8 cellular contexts compared by ENCODE assay signal in genomic region chr1:1692324-1692713, GRCh38. TPM values are rescaled to one million over a fixed set of nuclear protein-coding genes. Genes with fewer than 3 reads are reported as not detected.
DNase-seq lines count a peak whose midpoint lies in the region; ATAC-seq and TF ChIP-seq lines count a peak whose summit lies in the region.
"Not testable (repeated sequence)": the region's sequence is repeated elsewhere in the genome, so short reads cannot be mapped to it uniquely, and the experiment has no call there.

No MANE protein-coding gene starts in this region.

- not testable (repeated sequence) for H3K9me2 ChIP-seq in GM23248 (ENCODE audit: insufficient read depth); Loucy (replicated peaks; ENCODE audit: low read depth, low read length)

- in situ Hi-C loops in GM23248 (cut with MboI), result not testable (repeated sequence)

- H3K27me3 Mint-ChIP-seq in CD4-positive, alpha-beta memory T cell, result not testable (repeated sequence)

- peak; percentile 74 for ATAC-seq in esophagus mucosa

- POLR2A ChIA-PET in CD4-positive, alpha-beta memory T cell (lab: Charles Lee; ENCODE audit: partially characterized antibody), result interaction anchor here (0.6 kb wide), 1 partner anchor 88 kb away, joined by 6 read pairs; no protein-coding TSS in a partner anchor
- POLR2A ChIA-PET in RWPE1 (lab: Yijun Ruan, JAX; ENCODE audit: low non-redundant PET), result not testable (repeated sequence)

- not testable (repeated sequence) for H3K27me3 ChIP-seq in CD4-positive, alpha-beta memory T cell (ENCODE audit: insufficient read depth, low read length); GM23248 (replicated peaks; ENCODE audit: insufficient read depth); Loucy (ENCODE audit: insufficient read depth, low read length, poor library complexity, severe bottlenecking); mononuclear cell (ENCODE audit: insufficient read depth, low read length)

- WGBS in GM23248 (ENCODE audit: low coverage in 1 of 2, low lambda C conversion rate in 2 of 2, missing lambda C conversion rate in 2 of 2), 2 experiments, result 1% methylated on average over 27 to 33 of the region's 45 CpGs

- H3K9me3 ChIP-seq in CD4-positive, alpha-beta memory T cell (ENCODE audit: control insufficient read depth in 1 of 2, low read length in 2 of 2); GM23248 (ENCODE audit: low read depth); Loucy (ENCODE audit: insufficient read depth, low read depth, low read length); mononuclear cell (ENCODE audit: low read depth, low read length): not testable (repeated sequence)

- intact Hi-C loops in CD4-positive, alpha-beta memory T cell (cut with micrococcal nuclease), result loop anchor here (10.0 kb wide), 1 partner anchor 52 kb away; no protein-coding TSS in a partner anchor

- not testable (repeated sequence) for H3K4me2 ChIP-seq in GM23248 (ENCODE audit: unreplicated experiment); Loucy (ENCODE audit: low read depth, low read length, poor library complexity, severe bottlenecking)

- peak overlapping the region; percentile 76 for H3K27ac ChIP-seq in CD4-positive, alpha-beta memory T cell (ENCODE audit: low read depth, low read length)
- H3K27ac ChIP-seq in GM23248 (peak overlapping the region; percentile 85), RWPE1 (peak overlapping the region; percentile 82)

- DNase-seq in CD4-positive, alpha-beta memory T cell, result peak in 1 of 5 donors; percentile 86
- DNase-seq in GM23248, result peak; percentile 84
- not testable (repeated sequence) for DNase-seq in RWPE1 (ENCODE audit: low spot score)
- DNase-seq in activated T-cell treated with anti-CD3 and anti-CD28 coated beads, Interleukin-2, amount 50 U/mL, for 48 hours, result peak; percentile 91
- peak in 2 of 3 donors; percentile 67 to 74 for DNase-seq in stimulated activated CD4-positive, alpha-beta T cell treated with anti-CD3 and anti-CD28 coated beads, TNF-alpha, amount 100 ng/mL, for 48 hours (ENCODE audit: low read depth in 3 of 3)

- not testable (repeated sequence) for H3K36me3 Mint-ChIP-seq in CD4-positive, alpha-beta memory T cell

- H3K4me3 Mint-ChIP-seq in CD4-positive, alpha-beta memory T cell, result peak overlapping the region; percentile 49 to 90 (median 81)

- H3K4me1 Mint-ChIP-seq in CD4-positive, alpha-beta memory T cell, result peaks cover 11 to 35% (median 17%) of the 10 kb centered on the region in 4 donors

- CTCF ChIA-PET in CD4-positive, alpha-beta memory T cell (lab: Charles Lee; ENCODE audit: partially characterized antibody); RWPE1 (lab: Yijun Ruan, JAX): not testable (repeated sequence)

- not testable (repeated sequence) for TF ChIP-seq CTCF in Loucy (conservative IDR thresholded peaks at IDR 0.05; ENCODE audit: low read length); RWPE1 (conservative IDR thresholded peaks at IDR 0.05; ENCODE audit: low read depth)

- H2AFZ ChIP-seq in GM23248, result peak overlapping the region; percentile 55
- peak overlapping the region; percentile 49; the same call in 1 of the 2 replicates for H2AFZ ChIP-seq in Loucy (ENCODE audit: low read length)

- not testable (repeated sequence) for H3K36me3 ChIP-seq in CD4-positive, alpha-beta memory T cell (ENCODE audit: insufficient read depth, low read length); GM23248 (ENCODE audit: low read depth); Loucy (ENCODE audit: insufficient read depth, low read length)

- peak overlapping the region in 5 of 7 donors; percentile 41 to 97 (median 91) for H3K27ac Mint-ChIP-seq in CD4-positive, alpha-beta memory T cell

- peaks cover 10% of the 10 kb centered on the region for H3K4me1 ChIP-seq in CD4-positive, alpha-beta memory T cell (ENCODE audit: insufficient read depth, low read length)
- H3K4me1 ChIP-seq in GM23248 (ENCODE audit: insufficient read depth); Loucy (ENCODE audit: insufficient read depth, low read length, poor library complexity, severe bottlenecking): not testable (repeated sequence)
- H3K4me1 ChIP-seq in mononuclear cell (ENCODE audit: insufficient read depth, low read length), result peaks cover 12% of the 10 kb centered on the region

- not testable (repeated sequence) for H3K9me3 Mint-ChIP-seq in CD4-positive, alpha-beta memory T cell

- H3K79me2 ChIP-seq in GM23248 (ENCODE audit: insufficient read depth) (peaks cover 29% of the 10 kb centered on the region), Loucy (ENCODE audit: insufficient read depth, low read length) (peaks cover 16% of the 10 kb centered on the region; the same call in 1 of the 2 replicates)

- H3K4me3 ChIP-seq in CD4-positive, alpha-beta memory T cell (ENCODE audit: low read length in 2 of 2), result peak overlapping the region in 1 of 2 donors; percentile 45
- H3K4me3 ChIP-seq in GM23248 (peak overlapping the region; percentile 74), Loucy (ENCODE audit: low read length, poor library complexity, severe bottlenecking) (peak overlapping the region; percentile 74), mononuclear cell (ENCODE audit: low read length) (peak overlapping the region; percentile 46)

- not testable (repeated sequence) for H3F3A ChIP-seq in GM23248 (ENCODE audit: insufficient read depth); Loucy (ENCODE audit: low read depth)

- peak overlapping the region; percentile 80 for H3K9ac ChIP-seq in GM23248
- H3K9ac ChIP-seq in Loucy (ENCODE audit: low read depth, low read length, poor library complexity, severe bottlenecking), result peak overlapping the region; percentile 84

- H4K20me1 ChIP-seq in GM23248 (ENCODE audit: insufficient read depth); Loucy (ENCODE audit: insufficient read depth, low read length, poor library complexity, severe bottlenecking): not testable (repeated sequence)

RNA-seq across cellular contexts. Expression of gene SLC35E2B, which starts 0.3 kb away (rescaled TPM):
- 100 to 1,000 TPM; 123 to 130 TPM for total RNA-seq in CD4-positive, alpha-beta memory T cell
- 10 to 100 TPM; 29.4 to 48.7 TPM for polyA plus RNA-seq in CD4-positive, alpha-beta memory T cell
- total RNA-seq in GM23248 (2014; rRNA removed; shearing (Covaris generic)), result 32.5 and 38.3 TPM in 2 replicates
- polyA plus RNA-seq in GM23248 (2016; fragmentation: Nextera tagmentation; extraction: Ambion mirVana), result 22.2 and 23.4 TPM in 2 replicates
- total RNA-seq in esophagus mucosa (17.4 TPM), mononuclear cell (20.5 TPM)

RNA-seq across cellular contexts. Expression of gene CDK11A, which starts 31.8 kb away (rescaled TPM):
- total RNA-seq in CD4-positive, alpha-beta memory T cell, result 100 to 1,000 TPM; 148 to 162 TPM
- 10 to 100 TPM in 1 of 2 donors, 1 to 10 TPM in 1; 7.2 to 24.0 TPM for polyA plus RNA-seq in CD4-positive, alpha-beta memory T cell
- 5.1 and 14.4 TPM in 2 replicates for total RNA-seq in GM23248 (2014; rRNA removed; shearing (Covaris generic))
- polyA plus RNA-seq in GM23248 (2016; fragmentation: Nextera tagmentation; extraction: Ambion mirVana), result 18.9 and 20.0 TPM in 2 replicates
- total RNA-seq in esophagus mucosa (15.7 TPM), mononuclear cell (27.9 TPM)

RNA-seq across cellular contexts. Expression of gene CDK11B, which starts 33.5 kb away (rescaled TPM):
- total RNA-seq in CD4-positive, alpha-beta memory T cell, result 10 to 100 TPM; 44.2 to 44.7 TPM
- 10 to 100 TPM in 1 of 2 donors, 1 to 10 TPM in 1; 2.5 to 24.5 TPM for polyA plus RNA-seq in CD4-positive, alpha-beta memory T cell
- total RNA-seq in GM23248 (2014; rRNA removed; shearing (Covaris generic)), result 8.2 and 11.7 TPM in 2 replicates
- polyA plus RNA-seq in GM23248 (2016; fragmentation: Nextera tagmentation; extraction: Ambion mirVana), result 18.2 and 19.1 TPM in 2 replicates
- total RNA-seq in esophagus mucosa (10.9 TPM), mononuclear cell (9.3 TPM)
